ENCODE assay signal across 16 cellular contexts in genomic region chr22:28562324-28562723, GRCh38.
DNase-seq lines count a peak whose midpoint lies in the region; ATAC-seq and TF ChIP-seq lines count a peak whose summit lies in the region.
"Had no signal": no experiment of that assay in that cellular context is flagged by ENCODE, and none has a peak within 500 bp of the region (broad histone marks: within the 10 kb centered on the region; RNA-seq: fewer than 3 reads in every experiment).

No MANE protein-coding gene starts in this region.

- H3K9me3 ChIP-seq in body of pancreas = no peaks in the 10 kb centered on the region
- H3K9me3 ChIP-seq: BLaER1, HAP-1 had no signal

- intact Hi-C loops in body of pancreas (cut with DNase I) = no loop called here

- peak; percentile 1 for DNase-seq in GM12865 (ENCODE audit: low read depth)
- peak; percentile 22 for DNase-seq in OCI-M1 (lab: John Stamatoyannopoulos, UW)
- peak; percentile 21 for DNase-seq in epithelial cell of esophagus (ENCODE audit: low read depth)
- DNase-seq in body of pancreas = no peak
- no peak for DNase-seq in foreskin fibroblast
- DNase-seq: 8988T; CD4-positive, alpha-beta memory T cell; DMS153; DMS79; GF-D8; GM23248; IMR-90 had no signal

- no peak overlapping the region for H3K27ac ChIP-seq in body of pancreas
- H3K27ac ChIP-seq: BLaER1, GM23248 had no signal

- ATAC-seq in HG02623 (IDR thresholded peaks at IDR 0.05; ENCODE audit: unreplicated experiment) = no peak
- no peak for ATAC-seq in body of pancreas
- ATAC-seq in HG03196 (IDR thresholded peaks at IDR 0.05; ENCODE audit: unreplicated experiment) = no peak

- H3K4me3 ChIP-seq in GM12865 (ENCODE audit: low read depth, low read length) (no peak overlapping the region), epithelial cell of esophagus (ENCODE audit: low read length) (no peak overlapping the region), body of pancreas (no peak overlapping the region), foreskin fibroblast (ENCODE audit: low read depth in 1 of 2, low read length in 2 of 2) (no peak overlapping the region)
- H3K4me3 ChIP-seq: BLaER1, GM23248, HAP-1 had no signal

- peaks cover 11% of the 10 kb centered on the region for H3K4me1 ChIP-seq in body of pancreas
- H3K4me1 ChIP-seq: BLaER1, HAP-1 had no signal

- no peak for TF ChIP-seq POLR2A in body of pancreas (IDR thresholded peaks at IDR 0.05)

- WGBS in body of pancreas, 2 donors = 76 to 83% methylated on average over 1 of the region's 1 CpG

- TF ChIP-seq CTCF in GM12865 (IDR thresholded peaks at IDR 0.05; ENCODE audit: insufficient read depth, low read depth, low read length, missing control alignments) (no peak), epithelial cell of esophagus (IDR thresholded peaks at IDR 0.05; ENCODE audit: insufficient read depth, low read depth, low read length, missing control alignments) (no peak), body of pancreas (IDR thresholded peaks at IDR 0.05) (no peak), foreskin fibroblast (IDR thresholded peaks at IDR 0.05; ENCODE audit: low read depth, low read length) (no peak)

- no peaks in the 10 kb centered on the region for H3K27me3 ChIP-seq in body of pancreas
- H3K27me3 ChIP-seq: BLaER1 had no signal

- H3K36me3 ChIP-seq in body of pancreas (replicated peaks in 1 of 2; ENCODE audit: insufficient read depth in 1 of 2, low read depth in 2 of 2) = no peaks in the 10 kb centered on the region
- H3K36me3 ChIP-seq: BLaER1, HAP-1 had no signal

Comparison
In these comparisons a context has a peak if more than half of its experiments do, and no peak if none do; other contexts are left out.
1. DNase-seq: peak in GM12865 (single experiment), OCI-M1 (single experiment) and epithelial cell of esophagus (single experiment); none in body of pancreas (0 of 4) and foreskin fibroblast (0 of 2).